1 cellular context compared by ENCODE assay signal in the genomic region with DNA sequence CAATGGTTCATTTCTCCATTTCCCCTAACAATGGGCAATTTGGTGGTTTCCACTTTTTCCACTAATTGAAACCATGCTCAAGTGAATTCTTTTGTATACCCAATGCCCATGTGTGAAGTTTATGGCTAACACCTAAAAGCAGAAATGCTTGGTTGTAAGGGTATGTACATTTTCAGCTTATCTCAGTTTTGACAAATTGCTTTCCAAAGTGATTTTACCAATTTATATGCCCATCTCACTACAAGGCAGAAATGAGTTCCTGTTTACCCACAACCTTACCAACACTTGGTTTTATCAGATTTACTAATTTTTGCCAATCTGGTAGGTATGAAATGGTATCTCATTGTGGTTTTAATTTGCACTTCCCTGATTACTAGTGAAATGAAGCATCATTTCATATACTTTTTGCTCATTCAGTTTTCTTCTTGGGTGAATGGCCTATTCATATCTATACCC.
A peak's percentile ranks its signal among the peaks of the same experiment; 100 is the strongest.
TF ChIP-seq lines count a peak whose summit lies in the region.

No MANE protein-coding gene starts in this region.

TF ChIP-seq in GM12878, 131 proteins besides CTCF, POLR2A, EP300 and RAD21 (continued from another document):
- TF ChIP-seq, protein P1, sequence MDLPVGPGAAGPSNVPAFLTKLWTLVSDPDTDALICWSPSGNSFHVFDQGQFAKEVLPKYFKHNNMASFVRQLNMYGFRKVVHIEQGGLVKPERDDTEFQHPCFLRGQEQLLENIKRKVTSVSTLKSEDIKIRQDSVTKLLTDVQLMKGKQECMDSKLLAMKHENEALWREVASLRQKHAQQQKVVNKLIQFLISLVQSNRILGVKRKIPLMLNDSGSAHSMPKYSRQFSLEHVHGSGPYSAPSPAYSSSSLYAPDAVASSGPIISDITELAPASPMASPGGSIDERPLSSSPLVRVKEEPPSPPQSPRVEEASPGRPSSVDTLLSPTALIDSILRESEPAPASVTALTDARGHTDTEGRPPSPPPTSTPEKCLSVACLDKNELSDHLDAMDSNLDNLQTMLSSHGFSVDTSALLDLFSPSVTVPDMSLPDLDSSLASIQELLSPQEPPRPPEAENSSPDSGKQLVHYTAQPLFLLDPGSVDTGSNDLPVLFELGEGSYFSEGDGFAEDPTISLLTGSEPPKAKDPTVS (IDR thresholded peaks at IDR 0.05; ENCODE audit: low read depth, low read length) = no peak
- TF ChIP-seq BMI1 (IDR thresholded peaks at IDR 0.05; ENCODE audit: borderline replicate concordance) (peak; percentile 27; the same call in 1 of the 2 replicates), GATAD2B (conservative IDR thresholded peaks at IDR 0.05; ENCODE audit: low read depth) (no peak), PAX8 (IDR thresholded peaks at IDR 0.05) (no peak), MTA2 (IDR thresholded peaks at IDR 0.05; ENCODE audit: low read depth) (peak; percentile 85), MXI1 (IDR thresholded peaks at IDR 0.05; ENCODE audit: low read depth, low read length) (no peak), ZNF24 (IDR thresholded peaks at IDR 0.05) (no peak), ETV6 (conservative IDR thresholded peaks at IDR 0.05 in 1 of 2, IDR thresholded peaks at IDR 0.05 in 1 of 2; ENCODE audit: borderline replicate concordance in 1 of 2, low read depth in 1 of 2) (no peak)
- TF ChIP-seq, protein P2, sequence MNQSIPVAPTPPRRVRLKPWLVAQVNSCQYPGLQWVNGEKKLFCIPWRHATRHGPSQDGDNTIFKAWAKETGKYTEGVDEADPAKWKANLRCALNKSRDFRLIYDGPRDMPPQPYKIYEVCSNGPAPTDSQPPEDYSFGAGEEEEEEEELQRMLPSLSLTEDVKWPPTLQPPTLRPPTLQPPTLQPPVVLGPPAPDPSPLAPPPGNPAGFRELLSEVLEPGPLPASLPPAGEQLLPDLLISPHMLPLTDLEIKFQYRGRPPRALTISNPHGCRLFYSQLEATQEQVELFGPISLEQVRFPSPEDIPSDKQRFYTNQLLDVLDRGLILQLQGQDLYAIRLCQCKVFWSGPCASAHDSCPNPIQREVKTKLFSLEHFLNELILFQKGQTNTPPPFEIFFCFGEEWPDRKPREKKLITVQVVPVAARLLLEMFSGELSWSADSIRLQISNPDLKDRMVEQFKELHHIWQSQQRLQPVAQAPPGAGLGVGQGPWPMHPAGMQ (IDR thresholded peaks at IDR 0.05; ENCODE audit: borderline replicate concordance) = no peak
TF ChIP-seq in GM12878: peak in this region for 9.
